Comparison of ENCODE assay signal across 19 cellular contexts in the genomic region with DNA sequence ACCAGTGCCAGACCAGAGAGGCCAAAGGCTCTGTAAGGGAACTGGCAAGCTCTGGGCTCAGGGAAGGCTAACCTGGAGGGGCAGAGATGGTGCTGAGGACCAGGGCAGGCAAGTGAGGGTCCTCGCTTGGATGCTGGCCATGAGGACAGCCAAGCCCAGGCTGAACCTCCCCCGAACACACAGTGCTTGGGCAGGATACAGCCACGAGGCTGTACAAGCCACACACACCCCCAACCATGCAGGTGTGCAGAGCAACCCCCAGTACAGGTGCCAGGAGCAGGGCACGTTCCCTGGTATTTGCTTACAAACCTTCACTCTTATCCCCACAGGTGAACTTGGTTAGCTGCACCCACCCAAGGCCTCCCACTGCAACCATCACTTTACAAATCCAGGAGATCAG.
DNase-seq lines count a peak whose midpoint lies in the region; ATAC-seq and TF ChIP-seq lines count a peak whose summit lies in the region.
"Had no signal": no experiment of that assay in that cellular context is flagged by ENCODE, and none has a peak within 500 bp of the region (broad histone marks: within the 10 kb centered on the region; RNA-seq: fewer than 3 reads in every experiment).

No MANE protein-coding gene starts in this region.

- peaks cover 3% of the 10 kb centered on the region for H3K9me3 Mint-ChIP-seq in stimulated activated memory B cell treated with anti-CD40 and anti-IgM and Interleukin-4, amounts not matched to agents 10 μg/mL and 1 μg/mL and 100 μg/mL, for 72 hours
- H3K9me3 Mint-ChIP-seq: CD4-positive, alpha-beta T cell; H9 had no signal

- no peaks in the 10 kb centered on the region for H3K36me3 Mint-ChIP-seq in stimulated activated memory B cell treated with anti-CD40 and anti-IgM and Interleukin-4, amounts not matched to agents 10 μg/mL and 1 μg/mL and 100 μg/mL, for 72 hours

- peaks cover 23% of the 10 kb centered on the region for H3K27me3 Mint-ChIP-seq in stimulated activated memory B cell treated with anti-CD40 and anti-IgM and Interleukin-4, amounts not matched to agents 10 μg/mL and 1 μg/mL and 100 μg/mL, for 72 hours
- H3K27me3 Mint-ChIP-seq: CD4-positive, alpha-beta T cell had no signal

- peak; percentile 12 for ATAC-seq in mucosa of descending colon
- peak; percentile 13 for ATAC-seq in stimulated activated memory B cell treated with anti-CD40 and anti-IgM and Interleukin-4, amounts not matched to agents 10 μg/mL and 1 μg/mL and 100 μg/mL, for 72 hours
- peak; percentile 14 for ATAC-seq in upper lobe of right lung
- ATAC-seq: A549, GM12878, HepG2 had no signal

- H3K4me3 ChIP-seq in mucosa of descending colon (no peak overlapping the region), upper lobe of right lung (no peak overlapping the region)
- H3K4me3 ChIP-seq: A549, GM12878 had no signal

- in situ Hi-C loops in G401 (cut with HindIII; ENCODE audit: low sequenced_read_pairs) = no loop called here

- no peaks in the 10 kb centered on the region for H3K9me3 ChIP-seq in mucosa of descending colon
- no peaks in the 10 kb centered on the region for H3K9me3 ChIP-seq in upper lobe of right lung
- H3K9me3 ChIP-seq: A549, Caco-2 had no signal

- no peaks in the 10 kb centered on the region for H3K4me1 Mint-ChIP-seq in stimulated activated memory B cell treated with anti-CD40 and anti-IgM and Interleukin-4, amounts not matched to agents 10 μg/mL and 1 μg/mL and 100 μg/mL, for 72 hours

- no peak overlapping the region for H3K4me3 Mint-ChIP-seq in stimulated activated memory B cell treated with anti-CD40 and anti-IgM and Interleukin-4, amounts not matched to agents 10 μg/mL and 1 μg/mL and 100 μg/mL, for 72 hours
- H3K4me3 Mint-ChIP-seq: CD4-positive, alpha-beta T cell; H9 had no signal

- DNase-seq in activated effector memory CD4-positive, alpha-beta T cell treated with anti-CD3 and anti-CD28 coated beads, Interleukin-2, amount 50 U/mL, for 16 hours = peak; percentile 52
- DNase-seq in activated effector memory CD4-positive, alpha-beta T cell treated with Interleukin-2 at 50 U/mL for 16 hours = no peak
- DNase-seq in mucosa of descending colon = no peak
- peak; percentile 46 for DNase-seq in upper lobe of right lung
- no peak for DNase-seq in GF-D8 (lab: John Stamatoyannopoulos, UW)
- DNase-seq in G401 (ENCODE audit: low spot score) = no peak
- no peak for DNase-seq in SW 1271 (lab: John Stamatoyannopoulos, UW)
- DNase-seq: AML-193, Caco-2, DMS153, DMS79, H9 had no signal

- H3K36me3 ChIP-seq in mucosa of descending colon (ENCODE audit: low read depth) (no peaks in the 10 kb centered on the region), upper lobe of right lung (no peaks in the 10 kb centered on the region)

- H3K27ac Mint-ChIP-seq in stimulated activated memory B cell treated with anti-CD40 and anti-IgM and Interleukin-4, amounts not matched to agents 10 μg/mL and 1 μg/mL and 100 μg/mL, for 72 hours = no peak overlapping the region
- H3K27ac Mint-ChIP-seq: CD4-positive, alpha-beta T cell; H9 had no signal

- intact Hi-C loops in mucosa of descending colon (cut with DNase I, micrococcal nuclease) (no loop called here), upper lobe of right lung (cut with DNase I) (no loop called here)

- H3K4me1 ChIP-seq in mucosa of descending colon (ENCODE audit: low read depth) (no peaks in the 10 kb centered on the region), upper lobe of right lung (no peaks in the 10 kb centered on the region)
- H3K4me1 ChIP-seq: A549, Caco-2 had no signal

- H3K27ac ChIP-seq in upper lobe of right lung = no peak overlapping the region
- H3K27ac ChIP-seq: 22Rv1, A549, C4-2B had no signal

- TF ChIP-seq CTCF in mucosa of descending colon (IDR thresholded peaks at IDR 0.05) = no peak
- TF ChIP-seq CTCF in upper lobe of right lung (IDR thresholded peaks at IDR 0.05) = no peak

- no peaks in the 10 kb centered on the region for H3K27me3 ChIP-seq in upper lobe of right lung

Comparison
In these comparisons a context has a peak if more than half of its experiments do, and no peak if none do; other contexts are left out.
1. DNase-seq: peak in activated effector memory CD4-positive, alpha-beta T cell treated with anti-CD3 and anti-CD28 coated beads, Interleukin-2, amount 50 U/mL, for 16 hours (single experiment) and upper lobe of right lung (single experiment); none in activated effector memory CD4-positive, alpha-beta T cell treated with Interleukin-2 at 50 U/mL for 16 hours (single experiment), mucosa of descending colon (0 of 3), GF-D8 (single experiment), G401 (single experiment) and SW 1271 (0 of 2).
2. Peak in every context shown above with its lines, with median percentiles within 50 percentile points of each other: ATAC-seq.